In genomic region chr17:34039213-34039612, GRCh38 we compare ENCODE assay signal across 7 cellular contexts.
DNase-seq lines count a peak whose midpoint lies in the region; ATAC-seq, FAIRE-seq and TF ChIP-seq lines count a peak whose summit lies in the region.
"Not testable (repeated sequence)": the region's sequence is repeated elsewhere in the genome, so short reads cannot be mapped to it uniquely, and the experiment has no call there.

No MANE protein-coding gene starts in this region.

- intact Hi-C loops in left ventricle myocardium superior (cut with micrococcal nuclease): not testable (repeated sequence)

- peak overlapping the region; percentile 43; the same call in 1 of the 2 replicates for H3K4me3 ChIP-seq in GM23338
- not testable (repeated sequence) for H3K4me3 ChIP-seq in SK-N-SH (ENCODE audit: low read depth in 2 of 2, low read length in 1 of 2)

- H3K9me3 ChIP-seq in SK-N-SH: not testable (repeated sequence)

- H3K27ac Mint-ChIP-seq in GM23338: not testable (repeated sequence)

- not testable (repeated sequence) for H3K27me3 ChIP-seq in GM23338 (ENCODE audit: insufficient read depth); SK-N-SH (ENCODE audit: insufficient read depth)

- not testable (repeated sequence) for H3K9me3 Mint-ChIP-seq in GM23338

- TF ChIP-seq RAD21 in SK-N-SH (IDR thresholded peaks at IDR 0.05; ENCODE audit: low read length): not testable (repeated sequence)

- H3K36me3 Mint-ChIP-seq in GM23338 (ENCODE audit: low read depth): not testable (repeated sequence)

- not testable (repeated sequence) for H3K9ac ChIP-seq in SK-N-SH

- peak overlapping the region; percentile 75 for H2AFZ ChIP-seq in GM23338
- not testable (repeated sequence) for H2AFZ ChIP-seq in SK-N-SH (ENCODE audit: low read depth)

- FAIRE-seq in urothelium cell line (lab: Jason Lieb, UNC): peak; percentile 71

- H3K27ac ChIP-seq in GM23338 (ENCODE audit: low read depth); SK-N-SH (ENCODE audit: low read depth in 2 of 2, low read length in 1 of 2): not testable (repeated sequence)

- H3K27me3 Mint-ChIP-seq in GM23338 (ENCODE audit: insufficient read depth, low read depth, poor library complexity): not testable (repeated sequence)

- TF ChIP-seq CTCF in GM23338 (conservative IDR thresholded peaks at IDR 0.05; ENCODE audit: low read depth in 2 of 2); SK-N-SH (IDR thresholded peaks at IDR 0.05): not testable (repeated sequence)

- not testable (repeated sequence) for H3K4me3 Mint-ChIP-seq in GM23338

- 17% methylated on average over 11 of the region's 11 CpGs for WGBS in SK-N-SH (ENCODE audit: low lambda C conversion rate)

- POLR2A ChIA-PET in SK-N-SH (lab: Yijun Ruan, JAX): not testable (repeated sequence)

- not testable (repeated sequence) for TF ChIP-seq EP300 in SK-N-SH (IDR thresholded peaks at IDR 0.05; ENCODE audit: borderline replicate concordance in 1 of 2, low read depth in 1 of 2, low read length in 1 of 2)

- DNase-seq in DMS 273 (lab: John Stamatoyannopoulos, UW; ENCODE audit: unreplicated experiment): peak; percentile 28
- DNase-seq in GM23338 (ENCODE audit: low spot score): peak; percentile 14
- peak; percentile 19 for DNase-seq in NCI-H2171 treated with DMSO at 0.1 percent for 48 hours (lab: John Stamatoyannopoulos, UW)
- DNase-seq in SK-N-SH: peak; percentile 40
- DNase-seq in cerebellar cortex (ENCODE audit: low spot score): peak; percentile 75
- DNase-seq in left ventricle myocardium superior; urothelium cell line (ENCODE audit: low spot score): not testable (repeated sequence)

- H3F3A ChIP-seq in GM23338 (replicated peaks; ENCODE audit: low read depth); SK-N-SH (replicated peaks; ENCODE audit: insufficient read depth): not testable (repeated sequence)

- not testable (repeated sequence) for H3K9me2 ChIP-seq in GM23338 (ENCODE audit: insufficient read depth); SK-N-SH

- not testable (repeated sequence) for H3K4me1 ChIP-seq in GM23338 (ENCODE audit: insufficient read depth); SK-N-SH (ENCODE audit: control insufficient read depth in 1 of 2, insufficient read depth in 2 of 2, low read depth in 1 of 2, low read length in 1 of 2)

- ATAC-seq in GM23338 (peak; percentile 28; the same call in 2 of the 3 replicates), left ventricle myocardium superior (peak; percentile 68)

- H4K20me1 ChIP-seq in GM23338 (replicated peaks; ENCODE audit: insufficient read depth); SK-N-SH (ENCODE audit: insufficient read depth): not testable (repeated sequence)

- H3K4me2 ChIP-seq in GM23338: peak overlapping the region; percentile 69; the same call in 1 of the 2 replicates
- H3K4me2 ChIP-seq in SK-N-SH: not testable (repeated sequence)

- not testable (repeated sequence) for H3K4me1 Mint-ChIP-seq in GM23338

- not testable (repeated sequence) for H3K79me2 ChIP-seq in GM23338 (replicated peaks; ENCODE audit: insufficient read depth); SK-N-SH (ENCODE audit: insufficient read depth)

- H3K36me3 ChIP-seq in GM23338 (ENCODE audit: insufficient read depth); SK-N-SH (replicated peaks in 1 of 2; ENCODE audit: control insufficient read depth in 1 of 2, insufficient read depth in 2 of 2, low read length in 1 of 2): not testable (repeated sequence)

- CTCF ChIA-PET in SK-N-SH (lab: Yijun Ruan, JAX): interaction anchor here (0.6 kb wide), 1 partner anchor 52 kb away, joined by 3 read pairs; no protein-coding TSS in a partner anchor
